In genomic region chr9:13139641-13140171, GRCh38 we compare ENCODE assay signal across 9 cellular contexts.
DNase-seq lines count a peak whose midpoint lies in the region; ATAC-seq and TF ChIP-seq lines count a peak whose summit lies in the region.
"Had no signal": no experiment of that assay in that cellular context is flagged by ENCODE, and none has a peak within 500 bp of the region (broad histone marks: within the 10 kb centered on the region; RNA-seq: fewer than 3 reads in every experiment).

No MANE protein-coding gene starts in this region.

- no peak overlapping the region for H3T11ph ChIP-seq in H9 (ENCODE audit: low read length)

- H4K20me1 ChIP-seq in H9 (ENCODE audit: control insufficient read depth, insufficient read depth, insufficient read length) = no peaks in the 10 kb centered on the region

- WGBS in H9 (ENCODE audit: extremely low coverage, insufficient read length, low lambda C conversion rate) = no CpG with 5 or more reads among the region's 2 CpGs

- no peaks in the 10 kb centered on the region for H3K23me2 ChIP-seq in H9 (ENCODE audit: insufficient read length, low read depth, low read length, poor library complexity, severe bottlenecking)

- no peak overlapping the region for H3K9ac ChIP-seq in H9 (ENCODE audit: extremely low read depth, insufficient read length, low read length)

- no peaks in the 10 kb centered on the region for H3K79me1 ChIP-seq in H9 (ENCODE audit: insufficient read depth, low read depth, low read length, poor library complexity, severe bottlenecking)

- no peaks in the 10 kb centered on the region for H3K9me3 ChIP-seq in H9 (ENCODE audit: control insufficient read depth, low read depth, low read length)

- DNase-seq in H9 (no peak), hepatic stellate cell (ENCODE audit: low spot score) (peak; percentile 35), skeletal muscle cell (ENCODE audit: low read depth) (peak; percentile 64), Right ventricle myocardium superior (no peak), T-helper 1 cell (no peak)
- no peak for DNase-seq in activated T-cell treated with anti-CD3 and anti-CD28 coated beads, Interleukin-2, amount 50 U/mL, for 24 hours
- DNase-seq: left colon had no signal

- no peak overlapping the region for H2BK20ac ChIP-seq in H9 (ENCODE audit: low read depth, low read length, poor library complexity, severe bottlenecking)

- H4K91ac ChIP-seq in H9 (ENCODE audit: insufficient read length, low read depth, low read length) = no peak overlapping the region

- H3K4me3 ChIP-seq in WI38 (ENCODE audit: low read depth, low read length) = peak overlapping the region; percentile 41
- peak overlapping the region; percentile 25 for H3K4me3 ChIP-seq in skeletal muscle cell (ENCODE audit: low read depth, low read length)

- intact Hi-C loops in Right ventricle myocardium superior (cut with DNase I) = no loop called here

- no peaks in the 10 kb centered on the region for H3K9me3 Mint-ChIP-seq in H9
- peaks cover 14% of the 10 kb centered on the region for H3K9me3 Mint-ChIP-seq in activated T-cell treated with anti-CD3 and anti-CD28 coated beads, Interleukin-2, amount 50 U/mL, for 24 hours

- peaks cover 5% of the 10 kb centered on the region; the same call in 1 of the 2 replicates for H3K4me1 ChIP-seq in H9 (ENCODE audit: insufficient read depth, low read length)

- H2BK12ac ChIP-seq in H9 (ENCODE audit: insufficient read length, low read depth, low read length) = no peak overlapping the region

- H4K5ac ChIP-seq in H9 (ENCODE audit: insufficient read length, low read depth, low read length) = no peak overlapping the region

- H3K27ac Mint-ChIP-seq in H9 = peak overlapping the region; percentile 24 to 42 (median 41); a peak in 3 of 7 replicates
- no peak overlapping the region for H3K27ac Mint-ChIP-seq in activated T-cell treated with anti-CD3 and anti-CD28 coated beads, Interleukin-2, amount 50 U/mL, for 24 hours

- no peak overlapping the region for H3K4me2 ChIP-seq in H9 (ENCODE audit: insufficient read depth, insufficient read length, low read length)

- no peak overlapping the region for H4K8ac ChIP-seq in H9 (replicated peaks; ENCODE audit: insufficient read length, low read depth, low read length)

- H2BK120ac ChIP-seq in H9 (ENCODE audit: low read depth, low read length, poor library complexity, severe bottlenecking) = no peak overlapping the region

- no peaks in the 10 kb centered on the region for H3K27me3 ChIP-seq in H9 (ENCODE audit: insufficient read depth, low read length)

- H2AK5ac ChIP-seq in H9 (ENCODE audit: insufficient read length, low read length) = no peak overlapping the region

- H3K14ac ChIP-seq in H9 (ENCODE audit: insufficient read depth, low read length) = no peak overlapping the region

- H2BK5ac ChIP-seq in H9 (ENCODE audit: insufficient read length, low read length) = no peak overlapping the region

- H3K56ac ChIP-seq in H9 (ENCODE audit: insufficient read length, low read depth, low read length) = no peak overlapping the region

- peaks cover 22 to 24% of the 10 kb centered on the region in 2 experiments for H3K4me1 Mint-ChIP-seq in H9
- no peaks in the 10 kb centered on the region for H3K4me1 Mint-ChIP-seq in activated T-cell treated with anti-CD3 and anti-CD28 coated beads, Interleukin-2, amount 50 U/mL, for 24 hours (ENCODE audit: low read depth)

- ATAC-seq in HG02885 (IDR thresholded peaks at IDR 0.05; ENCODE audit: poor library complexity, unreplicated experiment) (no peak), Right ventricle myocardium superior (ENCODE audit: poor library complexity) (no peak)
- ATAC-seq: left colon had no signal

- no peaks in the 10 kb centered on the region for H3K79me2 ChIP-seq in H9 (ENCODE audit: insufficient read depth, low read length)

- H3K18ac ChIP-seq in H9 (ENCODE audit: insufficient read length, low read depth, low read length) = no peak overlapping the region

- H3K4me3 Mint-ChIP-seq in H9 = no peak overlapping the region
- H3K4me3 Mint-ChIP-seq in activated T-cell treated with anti-CD3 and anti-CD28 coated beads, Interleukin-2, amount 50 U/mL, for 24 hours = no peak overlapping the region

- no peaks in the 10 kb centered on the region for H3K27me3 Mint-ChIP-seq in H9 (ENCODE audit: low read depth)
- H3K27me3 Mint-ChIP-seq in activated T-cell treated with anti-CD3 and anti-CD28 coated beads, Interleukin-2, amount 50 U/mL, for 24 hours = no peaks in the 10 kb centered on the region

- H3K36me3 Mint-ChIP-seq in H9 (ENCODE audit: insufficient read depth in 1 of 3, low read depth in 3 of 3) = peaks cover 13 to 34% (median 19%) of the 10 kb centered on the region in 3 experiments
- no peaks in the 10 kb centered on the region for H3K36me3 Mint-ChIP-seq in activated T-cell treated with anti-CD3 and anti-CD28 coated beads, Interleukin-2, amount 50 U/mL, for 24 hours (ENCODE audit: low read depth)

- H3K23ac ChIP-seq in H9 (ENCODE audit: insufficient read length, low read depth, low read length) = no peak overlapping the region

- H3K27ac ChIP-seq in H9 (ENCODE audit: insufficient read length, low read depth, low read length) = no peak overlapping the region

- H3K4ac ChIP-seq in H9 (ENCODE audit: low read depth, low read length) = no peak overlapping the region

- TF ChIP-seq CTCF in H9 (conservative IDR thresholded peaks at IDR 0.05) (no peak), WI38 (IDR thresholded peaks at IDR 0.05; ENCODE audit: low read depth, low read length) (no peak)

- no peak overlapping the region for H2AFZ ChIP-seq in H9 (ENCODE audit: low read length)

- H2BK15ac ChIP-seq in H9 (ENCODE audit: low read depth, low read length) = no peak overlapping the region

Comparison
In these comparisons a context has a peak if more than half of its experiments do, and no peak if none do; other contexts are left out.
1. DNase-seq: peak in hepatic stellate cell (single experiment) and skeletal muscle cell (single experiment); none in H9 (single experiment), Right ventricle myocardium superior (single experiment), activated T-cell treated with anti-CD3 and anti-CD28 coated beads, Interleukin-2, amount 50 U/mL, for 24 hours (single experiment) and T-helper 1 cell (0 of 5).